In the genomic region with DNA sequence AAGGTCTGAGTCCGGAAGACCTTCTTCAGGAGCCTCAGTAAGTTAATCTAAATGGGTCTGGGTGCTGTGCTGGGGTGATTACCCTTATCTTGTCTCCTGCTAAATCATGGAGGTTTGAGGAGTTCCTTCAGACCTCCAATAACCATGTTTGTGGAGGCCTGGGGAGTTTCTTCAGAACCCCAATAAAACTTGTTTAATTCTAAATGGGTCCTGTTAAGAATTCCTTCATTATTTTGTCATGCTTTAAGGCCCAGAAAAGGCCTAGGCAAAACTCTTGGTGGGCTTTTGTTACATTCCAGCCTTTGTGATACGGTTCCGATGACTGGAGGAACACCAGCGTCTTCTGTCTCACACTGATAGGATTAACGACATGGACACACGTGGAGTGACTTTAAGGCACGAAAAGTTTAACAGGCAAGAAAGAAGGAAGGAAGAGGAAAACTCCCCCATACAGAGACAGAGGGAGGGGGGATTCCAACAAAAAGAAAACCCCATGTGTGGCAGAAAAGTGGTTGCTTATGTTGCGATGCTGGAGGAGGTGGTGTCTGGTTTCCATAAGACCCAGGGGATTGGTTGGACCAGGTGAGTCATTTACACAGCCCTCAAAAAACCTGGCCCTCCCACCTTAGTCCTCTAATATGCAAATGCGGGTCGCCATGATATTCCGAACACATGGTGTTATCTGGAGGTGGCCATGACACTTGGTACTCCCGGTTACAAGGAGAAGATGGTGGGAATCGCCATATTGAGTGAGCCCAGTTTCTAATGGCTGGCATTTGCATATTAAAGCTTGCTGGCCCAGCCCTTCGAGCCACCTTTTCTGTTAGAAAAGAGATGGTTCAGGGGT, we compare ENCODE assay signal across 1 cellular context.
TF ChIP-seq lines count a peak whose summit lies in the region.

No MANE protein-coding gene starts in this region.

TF ChIP-seq in GM12878, 131 proteins besides CTCF, POLR2A, EP300 and RAD21 (continued from another document):
- TF ChIP-seq, protein P1, sequence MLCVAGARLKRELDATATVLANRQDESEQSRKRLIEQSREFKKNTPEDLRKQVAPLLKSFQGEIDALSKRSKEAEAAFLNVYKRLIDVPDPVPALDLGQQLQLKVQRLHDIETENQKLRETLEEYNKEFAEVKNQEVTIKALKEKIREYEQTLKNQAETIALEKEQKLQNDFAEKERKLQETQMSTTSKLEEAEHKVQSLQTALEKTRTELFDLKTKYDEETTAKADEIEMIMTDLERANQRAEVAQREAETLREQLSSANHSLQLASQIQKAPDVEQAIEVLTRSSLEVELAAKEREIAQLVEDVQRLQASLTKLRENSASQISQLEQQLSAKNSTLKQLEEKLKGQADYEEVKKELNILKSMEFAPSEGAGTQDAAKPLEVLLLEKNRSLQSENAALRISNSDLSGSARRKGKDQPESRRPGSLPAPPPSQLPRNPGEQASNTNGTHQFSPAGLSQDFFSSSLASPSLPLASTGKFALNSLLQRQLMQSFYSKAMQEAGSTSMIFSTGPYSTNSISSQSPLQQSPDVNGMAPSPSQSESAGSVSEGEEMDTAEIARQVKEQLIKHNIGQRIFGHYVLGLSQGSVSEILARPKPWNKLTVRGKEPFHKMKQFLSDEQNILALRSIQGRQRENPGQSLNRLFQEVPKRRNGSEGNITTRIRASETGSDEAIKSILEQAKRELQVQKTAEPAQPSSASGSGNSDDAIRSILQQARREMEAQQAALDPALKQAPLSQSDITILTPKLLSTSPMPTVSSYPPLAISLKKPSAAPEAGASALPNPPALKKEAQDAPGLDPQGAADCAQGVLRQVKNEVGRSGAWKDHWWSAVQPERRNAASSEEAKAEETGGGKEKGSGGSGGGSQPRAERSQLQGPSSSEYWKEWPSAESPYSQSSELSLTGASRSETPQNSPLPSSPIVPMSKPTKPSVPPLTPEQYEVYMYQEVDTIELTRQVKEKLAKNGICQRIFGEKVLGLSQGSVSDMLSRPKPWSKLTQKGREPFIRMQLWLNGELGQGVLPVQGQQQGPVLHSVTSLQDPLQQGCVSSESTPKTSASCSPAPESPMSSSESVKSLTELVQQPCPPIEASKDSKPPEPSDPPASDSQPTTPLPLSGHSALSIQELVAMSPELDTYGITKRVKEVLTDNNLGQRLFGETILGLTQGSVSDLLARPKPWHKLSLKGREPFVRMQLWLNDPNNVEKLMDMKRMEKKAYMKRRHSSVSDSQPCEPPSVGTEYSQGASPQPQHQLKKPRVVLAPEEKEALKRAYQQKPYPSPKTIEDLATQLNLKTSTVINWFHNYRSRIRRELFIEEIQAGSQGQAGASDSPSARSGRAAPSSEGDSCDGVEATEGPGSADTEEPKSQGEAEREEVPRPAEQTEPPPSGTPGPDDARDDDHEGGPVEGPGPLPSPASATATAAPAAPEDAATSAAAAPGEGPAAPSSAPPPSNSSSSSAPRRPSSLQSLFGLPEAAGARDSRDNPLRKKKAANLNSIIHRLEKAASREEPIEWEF (IDR thresholded peaks at IDR 0.05; ENCODE audit: insufficient replicate concordance, low read depth, low read length): no peak
